In genomic region chr7:45039106-45039505, GRCh38 we compare ENCODE assay signal across 25 cellular contexts. TPM values are rescaled to one million over a fixed set of nuclear protein-coding genes. Genes with fewer than 3 reads are reported as not detected.
A peak's percentile ranks its signal among the peaks of the same experiment; 100 is the strongest.
DNase-seq lines count a peak whose midpoint lies in the region; ATAC-seq and TF ChIP-seq lines count a peak whose summit lies in the region.
"Had no signal": no experiment of that assay in that cellular context is flagged by ENCODE, and none has a peak within 500 bp of the region (broad histone marks: within the 10 kb centered on the region; RNA-seq: fewer than 3 reads in every experiment).

No MANE protein-coding gene starts in this region.

- peaks cover 7% of the 10 kb centered on the region; the same call in 1 of the 2 replicates for H3K4me1 ChIP-seq in GM23338 (ENCODE audit: insufficient read depth)
- H3K4me1 ChIP-seq in naive thymus-derived CD4-positive, alpha-beta T cell (ENCODE audit: control insufficient read depth in 2 of 2, insufficient read depth in 2 of 2, low read length in 2 of 2): peaks cover 36% of the 10 kb centered on the region in 2 donors
- H3K4me1 ChIP-seq: thyroid gland had no signal

- no peak overlapping the region for H2AFZ ChIP-seq in GM23338

- CTCF ChIA-PET in CD4-positive, alpha-beta T cell (lab: Charles Lee): interaction anchor here (1.7 kb wide), 1 partner anchor 66 kb away, joined by 3 read pairs; no protein-coding TSS in a partner anchor
- CTCF ChIA-PET in naive thymus-derived CD4-positive, alpha-beta T cell (lab: Charles Lee): interaction anchor here (1.4 to 2.3 kb wide), 2 partner anchors 11 to 65 kb away, joined by 6 to 12 read pairs; no protein-coding TSS in a partner anchor

- H3K4me3 ChIP-seq in GM23338: no peak overlapping the region
- H3K4me3 ChIP-seq in naive thymus-derived CD4-positive, alpha-beta T cell (ENCODE audit: low read length): no peak overlapping the region
- H3K4me3 ChIP-seq: gastroesophageal sphincter, K562, lower lobe of right lung, skin epidermis, thyroid gland had no signal

- peaks cover 72% of the 10 kb centered on the region for H3K4me1 Mint-ChIP-seq in CD4-positive, alpha-beta T cell (ENCODE audit: low read depth)
- H3K4me1 Mint-ChIP-seq in GM23338: peaks cover 16% of the 10 kb centered on the region
- H3K4me1 Mint-ChIP-seq in activated naive CD8-positive, alpha-beta T cell treated with anti-CD3 and anti-CD28 coated beads, Interleukin-2, amount 50 U/mL, for 24 hours: peaks cover 55% of the 10 kb centered on the region
- peaks cover 47 to 89% (median 81%) of the 10 kb centered on the region in 7 donors for H3K4me1 Mint-ChIP-seq in naive thymus-derived CD4-positive, alpha-beta T cell

- H3K9me3 Mint-ChIP-seq in CD4-positive, alpha-beta T cell: no peaks in the 10 kb centered on the region
- no peaks in the 10 kb centered on the region for H3K9me3 Mint-ChIP-seq in GM23338
- no peaks in the 10 kb centered on the region for H3K9me3 Mint-ChIP-seq in activated naive CD8-positive, alpha-beta T cell treated with anti-CD3 and anti-CD28 coated beads, Interleukin-2, amount 50 U/mL, for 24 hours
- no peaks in the 10 kb centered on the region for H3K9me3 Mint-ChIP-seq in naive thymus-derived CD4-positive, alpha-beta T cell

- H3K27me3 ChIP-seq in CD4-positive, alpha-beta T cell (ENCODE audit: control insufficient read depth, insufficient read depth, low read length): no peaks in the 10 kb centered on the region
- no peaks in the 10 kb centered on the region for H3K27me3 ChIP-seq in GM23338 (ENCODE audit: insufficient read depth)
- no peaks in the 10 kb centered on the region for H3K27me3 ChIP-seq in naive thymus-derived CD4-positive, alpha-beta T cell (ENCODE audit: control insufficient read depth in 2 of 2, insufficient read depth in 2 of 2, low read length in 2 of 2)
- H3K27me3 ChIP-seq: gastroesophageal sphincter, thyroid gland had no signal

- no peaks in the 10 kb centered on the region for H3K9me2 ChIP-seq in GM23338 (ENCODE audit: insufficient read depth)

- no peak overlapping the region for H3K4me2 ChIP-seq in GM23338

- H3K36me3 Mint-ChIP-seq in CD4-positive, alpha-beta T cell (ENCODE audit: low read depth): peaks cover 86% of the 10 kb centered on the region
- peaks cover 25% of the 10 kb centered on the region for H3K36me3 Mint-ChIP-seq in GM23338 (ENCODE audit: low read depth)
- peaks cover 44% of the 10 kb centered on the region for H3K36me3 Mint-ChIP-seq in activated naive CD8-positive, alpha-beta T cell treated with anti-CD3 and anti-CD28 coated beads, Interleukin-2, amount 50 U/mL, for 24 hours (ENCODE audit: low read depth)
- peaks cover 15 to 57% (median 44%) of the 10 kb centered on the region in 5 donors for H3K36me3 Mint-ChIP-seq in naive thymus-derived CD4-positive, alpha-beta T cell

- H4K20me1 ChIP-seq in GM23338 (replicated peaks; ENCODE audit: insufficient read depth): peaks cover 4% of the 10 kb centered on the region

- intact Hi-C loops in CD4-positive, alpha-beta T cell (cut with DNase I, micrococcal nuclease): no loop called here
- intact Hi-C loops in naive thymus-derived CD4-positive, alpha-beta T cell (cut with micrococcal nuclease): no loop called here

- peak overlapping the region; percentile 15 for H3K4me3 Mint-ChIP-seq in CD4-positive, alpha-beta T cell
- no peak overlapping the region for H3K4me3 Mint-ChIP-seq in GM23338
- no peak overlapping the region for H3K4me3 Mint-ChIP-seq in activated naive CD8-positive, alpha-beta T cell treated with anti-CD3 and anti-CD28 coated beads, Interleukin-2, amount 50 U/mL, for 24 hours
- H3K4me3 Mint-ChIP-seq in naive thymus-derived CD4-positive, alpha-beta T cell: no peak overlapping the region

- H3K36me3 ChIP-seq in GM23338 (ENCODE audit: insufficient read depth): peaks cover 4% of the 10 kb centered on the region; the same call in 1 of the 2 replicates
- peaks cover 26 to 63% (median 29%) of the 10 kb centered on the region in 3 experiments for H3K36me3 ChIP-seq in naive thymus-derived CD4-positive, alpha-beta T cell (ENCODE audit: control insufficient read depth in 2 of 3, insufficient read depth in 3 of 3, low read length in 3 of 3)

- TF ChIP-seq CTCF in CD4-positive, alpha-beta T cell (IDR thresholded peaks at IDR 0.05): no peak
- no peak for TF ChIP-seq CTCF in GM23338 (conservative IDR thresholded peaks at IDR 0.05; ENCODE audit: low read depth in 2 of 2)

- peak overlapping the region; percentile 88 for H3K27ac Mint-ChIP-seq in CD4-positive, alpha-beta T cell
- H3K27ac Mint-ChIP-seq in GM23338: no peak overlapping the region
- H3K27ac Mint-ChIP-seq in activated naive CD8-positive, alpha-beta T cell treated with anti-CD3 and anti-CD28 coated beads, Interleukin-2, amount 50 U/mL, for 24 hours: peak overlapping the region; percentile 69
- peak overlapping the region in 7 of 9 donors; percentile 42 to 94 (median 84) for H3K27ac Mint-ChIP-seq in naive thymus-derived CD4-positive, alpha-beta T cell

- POLR2A ChIA-PET in CD4-positive, alpha-beta T cell (lab: Charles Lee): interaction anchor here (1.1 kb wide), 1 partner anchor 65 kb away, joined by 3 read pairs; no protein-coding TSS in a partner anchor
- POLR2A ChIA-PET in naive thymus-derived CD4-positive, alpha-beta T cell (lab: Charles Lee): interaction anchor here (0.7 to 1.5 kb wide), 3 partner anchors 9 to 59 kb away, joined by 3 to 5 read pairs (median 5); no protein-coding TSS in a partner anchor

- ATAC-seq in CD4-positive, alpha-beta T cell (ENCODE audit: poor library complexity): no peak
- ATAC-seq in GM23338: no peak
- no peak for ATAC-seq in activated naive CD8-positive, alpha-beta T cell treated with anti-CD3 and anti-CD28 coated beads, Interleukin-2, amount 50 U/mL, for 24 hours
- no peak for ATAC-seq in naive thymus-derived CD4-positive, alpha-beta T cell
- ATAC-seq in HG03442 (IDR thresholded peaks at IDR 0.05; ENCODE audit: unreplicated experiment): no peak
- ATAC-seq: esophagus mucosa, gastroesophageal sphincter, K562, lower lobe of right lung, SK-N-SH treated with all-trans-retinoic acid at 6 μM for 48 hours had no signal

- no peaks in the 10 kb centered on the region for H3K9me3 ChIP-seq in CD4-positive, alpha-beta T cell (ENCODE audit: control insufficient read depth, low read length)
- no peaks in the 10 kb centered on the region for H3K9me3 ChIP-seq in naive thymus-derived CD4-positive, alpha-beta T cell (ENCODE audit: control insufficient read depth in 2 of 3, low read length in 3 of 3)
- H3K9me3 ChIP-seq: gastroesophageal sphincter, lower lobe of right lung, thyroid gland had no signal

- peak overlapping the region; percentile 21 for H3K27ac ChIP-seq in CD4-positive, alpha-beta T cell (ENCODE audit: low read depth, low read length)
- 0 out of 2 replicates have a peak overlapping the region, but pooled peaks have one; percentile 45 for H3K27ac ChIP-seq in GM23338 (ENCODE audit: low read depth)
- H3K27ac ChIP-seq in naive thymus-derived CD4-positive, alpha-beta T cell (ENCODE audit: low read depth, low read length): peak overlapping the region; percentile 30
- H3K27ac ChIP-seq: gastroesophageal sphincter, lower lobe of right lung, thyroid gland had no signal

- no peaks in the 10 kb centered on the region for H3K27me3 Mint-ChIP-seq in CD4-positive, alpha-beta T cell
- H3K27me3 Mint-ChIP-seq in GM23338 (ENCODE audit: insufficient read depth, low read depth, poor library complexity): peaks cover 4% of the 10 kb centered on the region
- no peaks in the 10 kb centered on the region for H3K27me3 Mint-ChIP-seq in activated naive CD8-positive, alpha-beta T cell treated with anti-CD3 and anti-CD28 coated beads, Interleukin-2, amount 50 U/mL, for 24 hours
- no peaks in the 10 kb centered on the region for H3K27me3 Mint-ChIP-seq in naive thymus-derived CD4-positive, alpha-beta T cell

- no peaks in the 10 kb centered on the region for H3F3A ChIP-seq in GM23338 (replicated peaks; ENCODE audit: low read depth)

- DNase-seq in CD4-positive, alpha-beta T cell: no peak
- no peak for DNase-seq in GM23338 (ENCODE audit: low spot score)
- DNase-seq in activated naive CD8-positive, alpha-beta T cell treated with anti-CD3 and anti-CD28 coated beads, Interleukin-2, amount 50 U/mL, for 24 hours: no peak
- no peak for DNase-seq in naive thymus-derived CD4-positive, alpha-beta T cell
- DNase-seq in cerebellum (ENCODE audit: low spot score): no peak
- no peak for DNase-seq in GM03348 (ENCODE audit: low spot score)
- DNase-seq: activated effector memory CD4-positive, alpha-beta T cell treated with anti-CD3 and anti-CD28 coated beads, Interleukin-2, amount 50 U/mL, for 16 hours; caudate nucleus; DMS79; H7; islet precursor cell; lower lobe of right lung; MM.1S; NCI-H1436 treated with DMSO at 0.1 percent for 48 hours; NCI-H524; occipital lobe; stimulated activated CD4-positive, alpha-beta T cell treated with anti-CD3 and anti-CD28 coated beads, Interleukin-1b, Interleukin-23, amount 100 ng/mL, for 48 hours; stimulated activated naive CD4-positive, alpha-beta T cell; thyroid gland had no signal

- peaks cover 39% of the 10 kb centered on the region for H3K79me2 ChIP-seq in GM23338 (replicated peaks; ENCODE audit: insufficient read depth)

TF ChIP-seq in GM23338, 12 proteins besides CTCF, POLR2A, EP300 and RAD21 (continues in another document):
- no peak for TF ChIP-seq STAT1 (IDR thresholded peaks at IDR 0.05; ENCODE audit: unreplicated experiment)
- no peak for TF ChIP-seq ETS1 (IDR thresholded peaks at IDR 0.05)
- TF ChIP-seq NANOG (IDR thresholded peaks at IDR 0.05; ENCODE audit: borderline replicate concordance): no peak
- TF ChIP-seq ZNF331 (CRISPR knock-in tag; IDR thresholded peaks at IDR 0.05; ENCODE audit: low read depth): no peak

RNA-seq across cellular contexts. Expression of gene CCM2, which starts 39.1 kb away (rescaled TPM):
- 10 to 100 TPM; 48.8 to 52.8 TPM for total RNA-seq in CD4-positive, alpha-beta T cell
- total RNA-seq in GM23338 (2014; rRNA removed; shearing (Covaris generic)): 37.0 and 40.1 TPM in 2 replicates
- 24.0 and 24.9 TPM in 2 replicates for polyA plus RNA-seq in GM23338 (2016; fragmentation: Nextera tagmentation; extraction: Ambion mirVana)
- total RNA-seq in naive thymus-derived CD4-positive, alpha-beta T cell: 100 to 1,000 TPM in 3 of 5 experiments, 10 to 100 TPM in 2; 80.4 to 200 (median 119) TPM
- polyA plus RNA-seq in naive thymus-derived CD4-positive, alpha-beta T cell: 100 to 1,000 TPM in 1 of 2 donors, 10 to 100 TPM in 1; 75.9 to 123 TPM
- total RNA-seq in cerebellum: 18.8 TPM

RNA-seq across cellular contexts. Expression of gene NACAD, which starts 49.7 kb away (rescaled TPM):
- total RNA-seq in CD4-positive, alpha-beta T cell: under 1 TPM; 0.08 to 0.14 TPM
- total RNA-seq in GM23338 (2014; rRNA removed; shearing (Covaris generic)): 9.9 and 11.2 TPM in 2 replicates
- polyA plus RNA-seq in GM23338 (2016; fragmentation: Nextera tagmentation; extraction: Ambion mirVana): 4.9 and 6.1 TPM in 2 replicates
- under 1 TPM in 1 of 5 experiments, not detected in 4; 0.15 TPM for total RNA-seq in naive thymus-derived CD4-positive, alpha-beta T cell
- polyA plus RNA-seq in naive thymus-derived CD4-positive, alpha-beta T cell: under 1 TPM in 1 of 2 donors, not detected in 1; 0.08 TPM
- 6.8 TPM for total RNA-seq in cerebellum
